1 cellular context compared by ENCODE assay signal in genomic region chr10:3552281-3552680, GRCh38.
TF ChIP-seq lines count a peak whose summit lies in the region.

No MANE protein-coding gene starts in this region.

TF ChIP-seq in H1, 55 proteins besides CTCF, POLR2A, EP300 and RAD21 (continued from another document):
- TF ChIP-seq CHD1 (IDR thresholded peaks at IDR 0.05; ENCODE audit: low read depth, low read length) (no peak), RNF2 (IDR thresholded peaks at IDR 0.05; ENCODE audit: borderline replicate concordance, low read depth, low read length, missing control alignments, poor library complexity, severe bottlenecking) (no peak), SUZ12 (IDR thresholded peaks at IDR 0.05; ENCODE audit: low read length) (no peak), POLR2AphosphoS5 (IDR thresholded peaks at IDR 0.05; ENCODE audit: low read depth, low read length) (no peak), SRF (IDR thresholded peaks at IDR 0.05; ENCODE audit: low read depth, low read length) (no peak), CTBP2 (IDR thresholded peaks at IDR 0.05; ENCODE audit: borderline replicate concordance, insufficient read depth, insufficient read length, low read length) (no peak), BCL11A (IDR thresholded peaks at IDR 0.05; ENCODE audit: low read depth in 2 of 2, low read length in 2 of 2) (no peak), EZH2 (IDR thresholded peaks at IDR 0.05; ENCODE audit: low read depth, low read length, severe bottlenecking) (no peak), SP4 (IDR thresholded peaks at IDR 0.05; ENCODE audit: low read length) (no peak), GABPA (IDR thresholded peaks at IDR 0.05; ENCODE audit: borderline replicate concordance, insufficient read depth, low read length) (no peak), BACH1 (IDR thresholded peaks at IDR 0.05; ENCODE audit: low read length) (no peak)
- TF ChIP-seq, protein P1, sequence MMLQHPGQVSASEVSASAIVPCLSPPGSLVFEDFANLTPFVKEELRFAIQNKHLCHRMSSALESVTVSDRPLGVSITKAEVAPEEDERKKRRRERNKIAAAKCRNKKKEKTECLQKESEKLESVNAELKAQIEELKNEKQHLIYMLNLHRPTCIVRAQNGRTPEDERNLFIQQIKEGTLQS (IDR thresholded peaks at IDR 0.05; ENCODE audit: insufficient read depth, low read depth, low read length): no peak
- TF ChIP-seq, protein P2, sequence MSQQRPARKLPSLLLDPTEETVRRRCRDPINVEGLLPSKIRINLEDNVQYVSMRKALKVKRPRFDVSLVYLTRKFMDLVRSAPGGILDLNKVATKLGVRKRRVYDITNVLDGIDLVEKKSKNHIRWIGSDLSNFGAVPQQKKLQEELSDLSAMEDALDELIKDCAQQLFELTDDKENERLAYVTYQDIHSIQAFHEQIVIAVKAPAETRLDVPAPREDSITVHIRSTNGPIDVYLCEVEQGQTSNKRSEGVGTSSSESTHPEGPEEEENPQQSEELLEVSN (IDR thresholded peaks at IDR 0.05): no peak
- TF ChIP-seq, protein P3, sequence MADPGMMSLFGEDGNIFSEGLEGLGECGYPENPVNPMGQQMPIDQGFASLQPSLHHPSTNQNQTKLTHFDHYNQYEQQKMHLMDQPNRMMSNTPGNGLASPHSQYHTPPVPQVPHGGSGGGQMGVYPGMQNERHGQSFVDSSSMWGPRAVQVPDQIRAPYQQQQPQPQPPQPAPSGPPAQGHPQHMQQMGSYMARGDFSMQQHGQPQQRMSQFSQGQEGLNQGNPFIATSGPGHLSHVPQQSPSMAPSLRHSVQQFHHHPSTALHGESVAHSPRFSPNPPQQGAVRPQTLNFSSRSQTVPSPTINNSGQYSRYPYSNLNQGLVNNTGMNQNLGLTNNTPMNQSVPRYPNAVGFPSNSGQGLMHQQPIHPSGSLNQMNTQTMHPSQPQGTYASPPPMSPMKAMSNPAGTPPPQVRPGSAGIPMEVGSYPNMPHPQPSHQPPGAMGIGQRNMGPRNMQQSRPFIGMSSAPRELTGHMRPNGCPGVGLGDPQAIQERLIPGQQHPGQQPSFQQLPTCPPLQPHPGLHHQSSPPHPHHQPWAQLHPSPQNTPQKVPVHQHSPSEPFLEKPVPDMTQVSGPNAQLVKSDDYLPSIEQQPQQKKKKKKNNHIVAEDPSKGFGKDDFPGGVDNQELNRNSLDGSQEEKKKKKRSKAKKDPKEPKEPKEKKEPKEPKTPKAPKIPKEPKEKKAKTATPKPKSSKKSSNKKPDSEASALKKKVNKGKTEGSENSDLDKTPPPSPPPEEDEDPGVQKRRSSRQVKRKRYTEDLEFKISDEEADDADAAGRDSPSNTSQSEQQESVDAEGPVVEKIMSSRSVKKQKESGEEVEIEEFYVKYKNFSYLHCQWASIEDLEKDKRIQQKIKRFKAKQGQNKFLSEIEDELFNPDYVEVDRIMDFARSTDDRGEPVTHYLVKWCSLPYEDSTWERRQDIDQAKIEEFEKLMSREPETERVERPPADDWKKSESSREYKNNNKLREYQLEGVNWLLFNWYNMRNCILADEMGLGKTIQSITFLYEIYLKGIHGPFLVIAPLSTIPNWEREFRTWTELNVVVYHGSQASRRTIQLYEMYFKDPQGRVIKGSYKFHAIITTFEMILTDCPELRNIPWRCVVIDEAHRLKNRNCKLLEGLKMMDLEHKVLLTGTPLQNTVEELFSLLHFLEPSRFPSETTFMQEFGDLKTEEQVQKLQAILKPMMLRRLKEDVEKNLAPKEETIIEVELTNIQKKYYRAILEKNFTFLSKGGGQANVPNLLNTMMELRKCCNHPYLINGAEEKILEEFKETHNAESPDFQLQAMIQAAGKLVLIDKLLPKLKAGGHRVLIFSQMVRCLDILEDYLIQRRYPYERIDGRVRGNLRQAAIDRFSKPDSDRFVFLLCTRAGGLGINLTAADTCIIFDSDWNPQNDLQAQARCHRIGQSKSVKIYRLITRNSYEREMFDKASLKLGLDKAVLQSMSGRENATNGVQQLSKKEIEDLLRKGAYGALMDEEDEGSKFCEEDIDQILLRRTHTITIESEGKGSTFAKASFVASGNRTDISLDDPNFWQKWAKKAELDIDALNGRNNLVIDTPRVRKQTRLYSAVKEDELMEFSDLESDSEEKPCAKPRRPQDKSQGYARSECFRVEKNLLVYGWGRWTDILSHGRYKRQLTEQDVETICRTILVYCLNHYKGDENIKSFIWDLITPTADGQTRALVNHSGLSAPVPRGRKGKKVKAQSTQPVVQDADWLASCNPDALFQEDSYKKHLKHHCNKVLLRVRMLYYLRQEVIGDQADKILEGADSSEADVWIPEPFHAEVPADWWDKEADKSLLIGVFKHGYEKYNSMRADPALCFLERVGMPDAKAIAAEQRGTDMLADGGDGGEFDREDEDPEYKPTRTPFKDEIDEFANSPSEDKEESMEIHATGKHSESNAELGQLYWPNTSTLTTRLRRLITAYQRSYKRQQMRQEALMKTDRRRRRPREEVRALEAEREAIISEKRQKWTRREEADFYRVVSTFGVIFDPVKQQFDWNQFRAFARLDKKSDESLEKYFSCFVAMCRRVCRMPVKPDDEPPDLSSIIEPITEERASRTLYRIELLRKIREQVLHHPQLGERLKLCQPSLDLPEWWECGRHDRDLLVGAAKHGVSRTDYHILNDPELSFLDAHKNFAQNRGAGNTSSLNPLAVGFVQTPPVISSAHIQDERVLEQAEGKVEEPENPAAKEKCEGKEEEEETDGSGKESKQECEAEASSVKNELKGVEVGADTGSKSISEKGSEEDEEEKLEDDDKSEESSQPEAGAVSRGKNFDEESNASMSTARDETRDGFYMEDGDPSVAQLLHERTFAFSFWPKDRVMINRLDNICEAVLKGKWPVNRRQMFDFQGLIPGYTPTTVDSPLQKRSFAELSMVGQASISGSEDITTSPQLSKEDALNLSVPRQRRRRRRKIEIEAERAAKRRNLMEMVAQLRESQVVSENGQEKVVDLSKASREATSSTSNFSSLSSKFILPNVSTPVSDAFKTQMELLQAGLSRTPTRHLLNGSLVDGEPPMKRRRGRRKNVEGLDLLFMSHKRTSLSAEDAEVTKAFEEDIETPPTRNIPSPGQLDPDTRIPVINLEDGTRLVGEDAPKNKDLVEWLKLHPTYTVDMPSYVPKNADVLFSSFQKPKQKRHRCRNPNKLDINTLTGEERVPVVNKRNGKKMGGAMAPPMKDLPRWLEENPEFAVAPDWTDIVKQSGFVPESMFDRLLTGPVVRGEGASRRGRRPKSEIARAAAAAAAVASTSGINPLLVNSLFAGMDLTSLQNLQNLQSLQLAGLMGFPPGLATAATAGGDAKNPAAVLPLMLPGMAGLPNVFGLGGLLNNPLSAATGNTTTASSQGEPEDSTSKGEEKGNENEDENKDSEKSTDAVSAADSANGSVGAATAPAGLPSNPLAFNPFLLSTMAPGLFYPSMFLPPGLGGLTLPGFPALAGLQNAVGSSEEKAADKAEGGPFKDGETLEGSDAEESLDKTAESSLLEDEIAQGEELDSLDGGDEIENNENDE (IDR thresholded peaks at IDR 0.05; ENCODE audit: insufficient replicate concordance, low read length): no peak
